In the genomic region with DNA sequence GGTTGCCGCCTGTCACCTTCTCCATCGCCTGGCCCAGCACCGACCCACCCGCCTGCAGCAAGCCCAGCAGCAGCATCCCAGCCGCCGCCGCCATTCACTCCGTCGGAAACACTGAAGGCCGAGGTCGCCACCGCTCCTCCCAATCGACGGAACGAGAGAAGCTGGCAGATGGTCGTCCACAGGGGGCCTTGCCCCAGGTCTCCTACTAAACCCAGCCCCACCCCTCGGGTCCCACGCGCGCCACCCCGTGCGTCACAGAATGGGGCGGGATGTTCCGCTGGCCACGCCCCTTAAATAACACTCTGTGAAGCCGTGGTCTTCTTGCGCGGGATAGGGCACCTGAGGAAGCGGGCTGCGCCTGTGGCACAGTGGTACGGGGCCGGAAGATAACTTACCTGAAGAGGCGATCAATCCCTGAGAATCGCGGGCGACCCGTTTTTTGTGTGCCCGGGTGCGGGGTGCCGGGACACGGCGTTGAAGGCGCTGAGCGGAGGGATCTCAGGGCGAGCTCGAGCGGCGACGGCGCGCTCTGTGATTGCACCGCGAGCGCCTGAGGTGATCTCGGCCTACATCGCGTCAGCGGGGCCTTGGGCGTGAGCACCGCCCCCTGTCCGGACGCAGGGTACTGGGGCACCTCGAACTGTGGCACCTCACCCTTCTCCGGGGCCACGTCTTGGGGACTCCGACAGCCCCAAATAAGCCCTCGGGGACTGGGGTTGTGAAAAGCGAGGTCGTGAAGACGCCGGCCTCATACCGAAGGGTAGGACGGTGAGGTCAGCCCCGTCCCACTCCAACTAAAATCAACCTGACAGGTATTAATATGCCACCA, we compare ENCODE assay signal across 8 cellular contexts. TPM values are rescaled to one million over a fixed set of nuclear protein-coding genes. Genes with fewer than 3 reads are reported as not detected.
DNase-seq lines count a peak whose midpoint lies in the region; ATAC-seq and TF ChIP-seq lines count a peak whose summit lies in the region.

Gene CYP51A1 (minus strand): TSS at position 207 of the 829 bp plus-strand sequence. CDS start 113 bp downstream, at position 94.

- H3K4me3 Mint-ChIP-seq in GM23338 = peak within 1 kb of the TSS; percentile 89

- H3K27ac Mint-ChIP-seq in GM23338 = peak within 1 kb of the TSS; percentile 100

- H4K20me1 ChIP-seq in DOHH2 (ENCODE audit: control insufficient read depth, insufficient read depth, low read depth, low read length) = peaks cover 39% of the 10 kb centered on the region
- H4K20me1 ChIP-seq in GM23338 (replicated peaks; ENCODE audit: insufficient read depth) = peaks cover 32% of the 10 kb centered on the region

- H3K4me3 ChIP-seq in DOHH2 (ENCODE audit: low read length) = peak within 1 kb of the TSS; percentile 97
- peak within 1 kb of the TSS; percentile 95 for H3K4me3 ChIP-seq in GM23338
- H3K4me3 ChIP-seq in esophagus squamous epithelium = peak within 1 kb of the TSS; percentile 88 to 95 (median 94)

- peak in 3 of 4 donors; percentile 75 to 83 (median 80) for TF ChIP-seq POLR2A in esophagus squamous epithelium (IDR thresholded peaks at IDR 0.05)

- ATAC-seq in GM23338 = peak; percentile 88

- H3K9me2 ChIP-seq in DOHH2 (replicated peaks; ENCODE audit: control insufficient read depth, low read length) = no peaks in the 10 kb centered on the region
- H3K9me2 ChIP-seq in GM23338 (ENCODE audit: insufficient read depth) = no peaks in the 10 kb centered on the region

- peak within 1 kb of the TSS; percentile 89 for H2AFZ ChIP-seq in GM23338

- H3K79me2 ChIP-seq in DOHH2 (ENCODE audit: control insufficient read depth, low read length) = peaks cover 60% of the 10 kb centered on the region
- H3K79me2 ChIP-seq in GM23338 (replicated peaks; ENCODE audit: insufficient read depth) = peaks cover 42% of the 10 kb centered on the region

- no peaks in the 10 kb centered on the region for H3K27me3 ChIP-seq in DOHH2 (ENCODE audit: control insufficient read depth, low read length)
- H3K27me3 ChIP-seq in GM23338 (ENCODE audit: insufficient read depth) = no peaks in the 10 kb centered on the region
- no peaks in the 10 kb centered on the region for H3K27me3 ChIP-seq in esophagus squamous epithelium

- TF ChIP-seq CTCF in DOHH2 (IDR thresholded peaks at IDR 0.05; ENCODE audit: low read depth, low read length, poor library complexity, severe bottlenecking) (no peak), GM23338 (conservative IDR thresholded peaks at IDR 0.05; ENCODE audit: low read depth in 2 of 2) (peak in 1 of 2 experiments; percentile 10; a peak in 1 of 4 replicates), esophagus squamous epithelium (IDR thresholded peaks at IDR 0.05) (peak in 1 of 6 experiments; percentile 9)

- H3K9me3 ChIP-seq in DOHH2 (ENCODE audit: control insufficient read depth, insufficient read depth, low read length) (peaks cover 4% of the 10 kb centered on the region; the same call in 1 of the 2 replicates), esophagus squamous epithelium (no peaks in the 10 kb centered on the region)

- peaks cover 8% of the 10 kb centered on the region; the same call in 2 of the 3 replicates for H3K9me3 Mint-ChIP-seq in GM23338

- H3K27ac ChIP-seq in DOHH2 (ENCODE audit: low read depth, low read length) = peak within 1 kb of the TSS; percentile 87
- peak within 1 kb of the TSS; percentile 91 for H3K27ac ChIP-seq in GM23338 (ENCODE audit: low read depth)
- peak within 1 kb of the TSS; percentile 95 to 98 (median 97) for H3K27ac ChIP-seq in esophagus squamous epithelium

- H3F3A ChIP-seq in DOHH2 (ENCODE audit: control insufficient read depth, insufficient read depth) (peaks cover 3% of the 10 kb centered on the region; the same call in 1 of the 2 replicates), GM23338 (replicated peaks; ENCODE audit: low read depth) (no peaks in the 10 kb centered on the region)

- intact Hi-C loops in esophagus squamous epithelium (cut with DNase I) = loop anchor here (10.0 kb wide), 1 partner anchor 110 kb away; the partner anchor contains the start of genes ANKIB1 and KRIT1

- H3K36me3 ChIP-seq in DOHH2 (ENCODE audit: control insufficient read depth, low read length) (peaks cover 47% of the 10 kb centered on the region), GM23338 (ENCODE audit: insufficient read depth) (peaks cover 18% of the 10 kb centered on the region), esophagus squamous epithelium (peaks cover 0 to 18% (median 0%) of the 10 kb centered on the region in 3 donors)

- WGBS in esophagus squamous epithelium, 2 donors = 0 to 1% methylated on average over 20 to 26 of the region's 74 CpGs

- peaks cover 8% of the 10 kb centered on the region for H3K27me3 Mint-ChIP-seq in GM23338 (ENCODE audit: insufficient read depth, low read depth, poor library complexity)

- H3K4me2 ChIP-seq in DOHH2 (ENCODE audit: low read length) (peak within 1 kb of the TSS; percentile 92), GM23338 (peak within 1 kb of the TSS; percentile 93)

- peak; percentile 93 for DNase-seq in GM23338 (ENCODE audit: low spot score)
- peak; percentile 85 to 87 for DNase-seq in Kasumi-1 (lab: John Stamatoyannopoulos, UW)
- DNase-seq in RKO (ENCODE audit: low spot score) = peak; percentile 96
- DNase-seq in activated T-helper 1 cell treated with Interleukin-2 at 50 U/mL for 16 hours (ENCODE audit: low read depth) = peak; percentile 84
- peak; percentile 74 for DNase-seq in esophagus squamous epithelium (lab: John Stamatoyannopoulos, UW)
- DNase-seq in myocyte (ENCODE audit: low read depth) = peak; percentile 96
- DNase-seq in stimulated activated CD8-positive, alpha-beta memory T cell treated with anti-CD3 and anti-CD28 coated beads, Interleukin-7, amount 100 ng/mL, for 4 hours (ENCODE audit: low read depth in 2 of 2) = peak; percentile 84 to 88

- H3K36me3 Mint-ChIP-seq in GM23338 (ENCODE audit: low read depth) = peaks cover 16% of the 10 kb centered on the region

- H3K4me1 Mint-ChIP-seq in GM23338 = peaks cover 14% of the 10 kb centered on the region; the same call in 2 of the 3 replicates

- H3K4me1 ChIP-seq in DOHH2 (ENCODE audit: control insufficient read depth, low read length) = peaks cover 44% of the 10 kb centered on the region
- peaks cover 24% of the 10 kb centered on the region for H3K4me1 ChIP-seq in GM23338 (ENCODE audit: insufficient read depth)
- H3K4me1 ChIP-seq in esophagus squamous epithelium = peaks cover 0 to 36% (median 8%) of the 10 kb centered on the region in 3 donors

TF ChIP-seq in GM23338, 12 proteins besides CTCF, POLR2A, EP300 and RAD21 (continues in another document):
- no peak for TF ChIP-seq NANOG (IDR thresholded peaks at IDR 0.05; ENCODE audit: borderline replicate concordance)
- TF ChIP-seq, protein P1, sequence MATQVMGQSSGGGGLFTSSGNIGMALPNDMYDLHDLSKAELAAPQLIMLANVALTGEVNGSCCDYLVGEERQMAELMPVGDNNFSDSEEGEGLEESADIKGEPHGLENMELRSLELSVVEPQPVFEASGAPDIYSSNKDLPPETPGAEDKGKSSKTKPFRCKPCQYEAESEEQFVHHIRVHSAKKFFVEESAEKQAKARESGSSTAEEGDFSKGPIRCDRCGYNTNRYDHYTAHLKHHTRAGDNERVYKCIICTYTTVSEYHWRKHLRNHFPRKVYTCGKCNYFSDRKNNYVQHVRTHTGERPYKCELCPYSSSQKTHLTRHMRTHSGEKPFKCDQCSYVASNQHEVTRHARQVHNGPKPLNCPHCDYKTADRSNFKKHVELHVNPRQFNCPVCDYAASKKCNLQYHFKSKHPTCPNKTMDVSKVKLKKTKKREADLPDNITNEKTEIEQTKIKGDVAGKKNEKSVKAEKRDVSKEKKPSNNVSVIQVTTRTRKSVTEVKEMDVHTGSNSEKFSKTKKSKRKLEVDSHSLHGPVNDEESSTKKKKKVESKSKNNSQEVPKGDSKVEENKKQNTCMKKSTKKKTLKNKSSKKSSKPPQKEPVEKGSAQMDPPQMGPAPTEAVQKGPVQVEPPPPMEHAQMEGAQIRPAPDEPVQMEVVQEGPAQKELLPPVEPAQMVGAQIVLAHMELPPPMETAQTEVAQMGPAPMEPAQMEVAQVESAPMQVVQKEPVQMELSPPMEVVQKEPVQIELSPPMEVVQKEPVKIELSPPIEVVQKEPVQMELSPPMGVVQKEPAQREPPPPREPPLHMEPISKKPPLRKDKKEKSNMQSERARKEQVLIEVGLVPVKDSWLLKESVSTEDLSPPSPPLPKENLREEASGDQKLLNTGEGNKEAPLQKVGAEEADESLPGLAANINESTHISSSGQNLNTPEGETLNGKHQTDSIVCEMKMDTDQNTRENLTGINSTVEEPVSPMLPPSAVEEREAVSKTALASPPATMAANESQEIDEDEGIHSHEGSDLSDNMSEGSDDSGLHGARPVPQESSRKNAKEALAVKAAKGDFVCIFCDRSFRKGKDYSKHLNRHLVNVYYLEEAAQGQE (IDR thresholded peaks at IDR 0.05; ENCODE audit: unreplicated experiment) = no peak
- TF ChIP-seq EZH2phosphoT487 (IDR thresholded peaks at IDR 0.05; ENCODE audit: unreplicated experiment) = no peak

RNA-seq across cellular contexts. Expression of gene CYP51A1, which starts in this region (rescaled TPM):
- 163 and 166 TPM in 2 replicates for total RNA-seq in GM23338 (2014; rRNA removed; shearing (Covaris generic))
- polyA plus RNA-seq in GM23338 (2016; fragmentation: Nextera tagmentation; extraction: Ambion mirVana) = 62.0 and 65.6 TPM in 2 replicates
- total RNA-seq in esophagus squamous epithelium (100 to 1,000 TPM in 3 of 4 donors, 10 to 100 TPM in 1; 79.0 to 168 (median 119) TPM), myocyte (75.6 and 124 TPM in 2 replicates)
- 36.2 TPM for polyA plus RNA-seq in myocyte (2012)

Comparison
In these comparisons a context has a peak if more than half of its experiments do, and no peak if none do; other contexts are left out.
1. Peak in every context shown above with its lines: DNase-seq, ATAC-seq, H3K4me3 ChIP-seq and H3K27ac ChIP-seq.